Comparison of ENCODE assay signal across 1 cellular context in the genomic region with DNA sequence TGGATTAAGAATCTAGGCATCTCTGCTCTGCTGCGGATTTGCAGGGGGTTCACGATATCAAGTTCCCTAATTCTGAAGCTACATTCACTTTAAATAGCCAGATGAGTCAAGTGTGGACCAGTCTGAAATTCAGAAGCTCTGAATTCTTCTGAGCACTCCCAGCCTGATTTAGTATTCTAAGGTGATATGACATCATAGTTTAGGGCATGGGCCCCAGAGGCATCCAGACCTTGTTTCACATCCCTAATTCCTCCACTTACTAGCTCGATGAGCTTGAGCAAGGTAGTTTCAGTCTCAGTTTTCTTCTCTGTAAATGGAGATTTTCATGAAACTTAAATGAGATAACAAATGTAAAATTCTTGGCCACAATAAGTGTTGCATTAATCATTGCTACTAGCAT.
TF ChIP-seq lines count a peak whose summit lies in the region.

No MANE protein-coding gene starts in this region.

TF ChIP-seq in GM12878, 131 proteins besides CTCF, POLR2A, EP300 and RAD21 (continued from another document):
- TF ChIP-seq CBX5 (IDR thresholded peaks at IDR 0.05; ENCODE audit: low read depth) (0 out of 2 replicates have a peak, but pooled peaks have one; percentile 72), NFIC (IDR thresholded peaks at IDR 0.05; ENCODE audit: low read depth, low read length) (peak; percentile 90), ATF7 (IDR thresholded peaks at IDR 0.05; ENCODE audit: low read depth) (peak; percentile 98), IKZF1 (conservative IDR thresholded peaks at IDR 0.05) (peak; percentile 66)
